ENCODE assay signal across 10 cellular contexts in genomic region chr2:74201596-74201995, GRCh38. TPM values are rescaled to one million over a fixed set of nuclear protein-coding genes. Genes with fewer than 3 reads are reported as not detected.
DNase-seq lines count a peak whose midpoint lies in the region; ATAC-seq and TF ChIP-seq lines count a peak whose summit lies in the region.
"Had no signal": no experiment of that assay in that cellular context is flagged by ENCODE, and none has a peak within 500 bp of the region (broad histone marks: within the 10 kb centered on the region; RNA-seq: fewer than 3 reads in every experiment).

No MANE protein-coding gene starts in this region.

- TF ChIP-seq CTCF in OCI-LY1 (IDR thresholded peaks at IDR 0.05; ENCODE audit: low read length) (no peak), epithelial cell of esophagus (IDR thresholded peaks at IDR 0.05; ENCODE audit: insufficient read depth, low read depth, low read length, missing control alignments) (no peak), upper lobe of right lung (IDR thresholded peaks at IDR 0.05) (no peak)

- no peaks in the 10 kb centered on the region for H3K9me2 ChIP-seq in OCI-LY1 (ENCODE audit: low read depth, low read length)

- peaks cover 38% of the 10 kb centered on the region for H3K36me3 Mint-ChIP-seq in T-helper 1 cell treated with Interleukin-12 subunit alpha and Interleukin-12 subunit beta and Interleukin-4 antibody, amounts not matched to agents 30 μg/mL and 1 μg/mL, for 36 hours (ENCODE audit: low read depth)

- H3K27me3 Mint-ChIP-seq in T-helper 1 cell treated with Interleukin-12 subunit alpha and Interleukin-12 subunit beta and Interleukin-4 antibody, amounts not matched to agents 30 μg/mL and 1 μg/mL, for 36 hours (ENCODE audit: low read depth), result no peaks in the 10 kb centered on the region

- no peaks in the 10 kb centered on the region for H3K9me3 Mint-ChIP-seq in T-helper 1 cell treated with Interleukin-12 subunit alpha and Interleukin-12 subunit beta and Interleukin-4 antibody, amounts not matched to agents 30 μg/mL and 1 μg/mL, for 36 hours

- no peak overlapping the region for H2AFZ ChIP-seq in OCI-LY1 (ENCODE audit: low read length)

- H3F3A ChIP-seq in OCI-LY1 (ENCODE audit: insufficient read depth, low read length), result no peaks in the 10 kb centered on the region

- H3K27ac ChIP-seq in OCI-LY1 (ENCODE audit: low read depth, low read length, poor library complexity, severe bottlenecking) (no peak overlapping the region), upper lobe of right lung (no peak overlapping the region)

- H4K20me1 ChIP-seq in OCI-LY1 (ENCODE audit: insufficient read depth, low read length), result no peaks in the 10 kb centered on the region

- H3K4me3 ChIP-seq in OCI-LY1 (ENCODE audit: low read depth, low read length, poor library complexity, severe bottlenecking) (peak overlapping the region; percentile 77), epithelial cell of esophagus (ENCODE audit: low read length) (no peak overlapping the region), skeletal muscle satellite cell (ENCODE audit: low read length) (peak overlapping the region; percentile 30), upper lobe of right lung (no peak overlapping the region)

- H3K4me1 ChIP-seq in OCI-LY1 (ENCODE audit: insufficient read depth, low read length, severe bottlenecking) (peaks cover 55% of the 10 kb centered on the region), skeletal muscle satellite cell (ENCODE audit: control insufficient read depth, insufficient read depth, low read length) (peaks cover 42% of the 10 kb centered on the region), upper lobe of right lung (peaks cover 26% of the 10 kb centered on the region)

- DNase-seq in T-helper 1 cell (no peak), epithelial cell of esophagus (ENCODE audit: low read depth) (peak; percentile 26), activated gamma-delta T cell (lab: John Stamatoyannopoulos, UW) (no peak), head of caudate nucleus (no peak), upper lobe of right lung (no peak)
- DNase-seq: activated CD4-positive, alpha-beta T cell treated with anti-CD3 and anti-CD28 coated beads, Interleukin-2, amount 50 U/mL, for 48 hours; AML-193 had no signal

- peaks cover 69% of the 10 kb centered on the region for H3K4me1 Mint-ChIP-seq in T-helper 1 cell treated with Interleukin-12 subunit alpha and Interleukin-12 subunit beta and Interleukin-4 antibody, amounts not matched to agents 30 μg/mL and 1 μg/mL, for 36 hours (ENCODE audit: low read depth)

- intact Hi-C loops in head of caudate nucleus (cut with DNase I), result no loop called here
- intact Hi-C loops in upper lobe of right lung (cut with DNase I), result no loop called here

- peak overlapping the region; percentile 58 for H3K27ac Mint-ChIP-seq in T-helper 1 cell treated with Interleukin-12 subunit alpha and Interleukin-12 subunit beta and Interleukin-4 antibody, amounts not matched to agents 30 μg/mL and 1 μg/mL, for 36 hours

- no peak for ATAC-seq in upper lobe of right lung

- H3K79me2 ChIP-seq in OCI-LY1 (ENCODE audit: insufficient read depth, low read length), result peaks cover 75% of the 10 kb centered on the region

- H3K36me3 ChIP-seq in OCI-LY1 (ENCODE audit: insufficient read depth, low read length) (peaks cover 66% of the 10 kb centered on the region), skeletal muscle satellite cell (ENCODE audit: insufficient read depth, low read length) (no peaks in the 10 kb centered on the region), upper lobe of right lung (peaks cover 5% of the 10 kb centered on the region)

- no peak overlapping the region for H3K9ac ChIP-seq in OCI-LY1 (ENCODE audit: low read length)
- H3K9ac ChIP-seq in skeletal muscle satellite cell (ENCODE audit: low read depth, low read length), result no peak overlapping the region

- H3K27me3 ChIP-seq in OCI-LY1 (ENCODE audit: insufficient read depth, low read length) (no peaks in the 10 kb centered on the region), skeletal muscle satellite cell (ENCODE audit: control insufficient read depth, insufficient read depth, low read length) (no peaks in the 10 kb centered on the region), upper lobe of right lung (no peaks in the 10 kb centered on the region)

- H3K9me3 ChIP-seq in OCI-LY1 (ENCODE audit: low read length), result no peaks in the 10 kb centered on the region
- H3K9me3 ChIP-seq in skeletal muscle satellite cell (replicated peaks; ENCODE audit: low read length), result no peaks in the 10 kb centered on the region
- no peaks in the 10 kb centered on the region for H3K9me3 ChIP-seq in upper lobe of right lung

- H3K4me2 ChIP-seq in OCI-LY1 (ENCODE audit: low read length), result peak overlapping the region; percentile 92
- peak overlapping the region; percentile 95 for H3K4me2 ChIP-seq in skeletal muscle satellite cell (ENCODE audit: low read length)

- peak overlapping the region; percentile 99 for H3K4me3 Mint-ChIP-seq in T-helper 1 cell treated with Interleukin-12 subunit alpha and Interleukin-12 subunit beta and Interleukin-4 antibody, amounts not matched to agents 30 μg/mL and 1 μg/mL, for 36 hours

RNA-seq across cellular contexts. Expression of gene MTHFD2, which starts 3.2 kb away (rescaled TPM):
- 86.3 and 103 TPM in 2 replicates for total RNA-seq in skeletal muscle satellite cell (2012; rRNA removed)
- 62.2 TPM for total RNA-seq in upper lobe of right lung

RNA-seq across cellular contexts. Expression of gene MOB1A, which starts 22.9 kb away (rescaled TPM):
- 81.5 and 84.9 TPM in 2 replicates for total RNA-seq in skeletal muscle satellite cell (2012; rRNA removed)
- 120 TPM for total RNA-seq in upper lobe of right lung

RNA-seq across cellular contexts. Expression of gene BOLA3, which starts 53.9 kb away (rescaled TPM):
- total RNA-seq in skeletal muscle satellite cell (2012; rRNA removed), result 87.2 and 114 TPM in 2 replicates
- 19.5 TPM for total RNA-seq in upper lobe of right lung

Comparison
In these comparisons a context has a peak if more than half of its experiments do, and no peak if none do; other contexts are left out.
1. H3K4me3 ChIP-seq: peak in OCI-LY1 (single experiment) and skeletal muscle satellite cell (single experiment); none in epithelial cell of esophagus (single experiment) and upper lobe of right lung (single experiment).